In genomic region chr6:13364842-13365241, GRCh38 we compare ENCODE assay signal across 20 cellular contexts. TPM values are rescaled to one million over a fixed set of nuclear protein-coding genes. Genes with fewer than 3 reads are reported as not detected.
DNase-seq lines count a peak whose midpoint lies in the region; ATAC-seq, FAIRE-seq and TF ChIP-seq lines count a peak whose summit lies in the region.
"Had no signal": no experiment of that assay in that cellular context is flagged by ENCODE, and none has a peak within 500 bp of the region (broad histone marks: within the 10 kb centered on the region; RNA-seq: fewer than 3 reads in every experiment).

No MANE protein-coding gene starts in this region.

- TF ChIP-seq POLR2A in thyroid gland (IDR thresholded peaks at IDR 0.05): no peak

- H2AFZ ChIP-seq in neuronal stem cell (ENCODE audit: low read length): no peak overlapping the region

- no peaks in the 10 kb centered on the region for H3K9me3 Mint-ChIP-seq in stimulated activated naive CD8-positive, alpha-beta T cell treated with anti-CD3 and anti-CD28 coated beads, Interleukin-15, amount 100 ng/mL, for 72 hours
- H3K9me3 Mint-ChIP-seq: CD14-positive monocyte; CD4-positive, alpha-beta memory T cell had no signal

- H3K18ac ChIP-seq in neuronal stem cell (ENCODE audit: low read length): peak overlapping the region; percentile 35

- TF ChIP-seq CTCF in kidney (IDR thresholded peaks at IDR 0.05; ENCODE audit: borderline replicate concordance, extremely low read depth, insufficient read depth) (no peak), thyroid gland (IDR thresholded peaks at IDR 0.05) (no peak)

- peak overlapping the region; percentile 66 for H3K23ac ChIP-seq in neuronal stem cell (ENCODE audit: low read depth, low read length, poor library complexity)

- H3K9me3 ChIP-seq in kidney (ENCODE audit: control insufficient read depth in 1 of 2, low read length in 2 of 2) (no peaks in the 10 kb centered on the region), neuronal stem cell (replicated peaks in 1 of 2; ENCODE audit: control insufficient read depth in 2 of 2, insufficient read depth in 1 of 2, low read depth in 1 of 2, low read length in 2 of 2) (peaks cover 0 to 2% of the 10 kb centered on the region in 2 donors), thyroid gland (no peaks in the 10 kb centered on the region)

- no peak overlapping the region for H3K14ac ChIP-seq in neuronal stem cell (ENCODE audit: low read length)

- H3K27me3 Mint-ChIP-seq in stimulated activated naive CD8-positive, alpha-beta T cell treated with anti-CD3 and anti-CD28 coated beads, Interleukin-15, amount 100 ng/mL, for 72 hours: no peaks in the 10 kb centered on the region
- H3K27me3 Mint-ChIP-seq: CD4-positive, alpha-beta memory T cell had no signal

- peak; percentile 40 for ATAC-seq in stimulated activated naive CD8-positive, alpha-beta T cell treated with anti-CD3 and anti-CD28 coated beads, Interleukin-15, amount 100 ng/mL, for 72 hours
- ATAC-seq in stimulated activated naive CD8-positive, alpha-beta T cell treated with anti-CD3 and anti-CD28 coated beads, Interleukin-15, Interleukin-2, amounts not matched to agents 100 U/mL and 50 U/mL, for 24 hours: no peak
- ATAC-seq: HepG2 had no signal

- no peak overlapping the region for H3K4me2 ChIP-seq in neuronal stem cell (ENCODE audit: insufficient read depth, low read length, poor library complexity, severe bottlenecking)
- H3K4me2 ChIP-seq: BLaER1 had no signal

- FAIRE-seq in kidney (lab: Jason Lieb, UNC): no peak
- FAIRE-seq: GM19239, H54, HepG2, HTR-8/SVneo had no signal

- DNase-seq in stimulated activated naive CD8-positive, alpha-beta T cell treated with anti-CD3 and anti-CD28 coated beads, Interleukin-15, amount 100 ng/mL, for 72 hours: no peak
- DNase-seq in stimulated activated naive CD8-positive, alpha-beta T cell treated with anti-CD3 and anti-CD28 coated beads, Interleukin-15, Interleukin-2, amounts not matched to agents 100 U/mL and 50 U/mL, for 24 hours: no peak
- DNase-seq in kidney (peak; percentile 74), neuronal stem cell (ENCODE audit: low spot score) (no peak), nucleus accumbens (lab: John Stamatoyannopoulos, UW) (no peak), NCI-H187 treated with DMSO at 0.1 percent for 48 hours (lab: John Stamatoyannopoulos, UW) (no peak), COR-L47 (lab: John Stamatoyannopoulos, UW) (no peak), thyroid gland (no peak)
- DNase-seq: 8988T; Calu3; CD4-positive, alpha-beta memory T cell; DMS79 treated with DMSO at 0.1 percent for 48 hours; GF-D8; HCEC 1CT had no signal

- peak overlapping the region; percentile 42 for H2BK15ac ChIP-seq in neuronal stem cell (ENCODE audit: low read length)

- H2BK5ac ChIP-seq in neuronal stem cell (ENCODE audit: low read length): peak overlapping the region; percentile 46

- H3K27ac ChIP-seq in kidney (ENCODE audit: low read depth in 2 of 2, low read length in 2 of 2) (no peak overlapping the region), neuronal stem cell (replicated peaks; ENCODE audit: low read length) (no peak overlapping the region), thyroid gland (no peak overlapping the region)
- H3K27ac ChIP-seq: BLaER1 had no signal

- H3K4me3 ChIP-seq in kidney (ENCODE audit: low read length in 2 of 2) (no peak overlapping the region), neuronal stem cell (ENCODE audit: low read length in 2 of 2) (peak overlapping the region in 1 of 2 donors; percentile 51), thyroid gland (replicated peaks in 1 of 3) (no peak overlapping the region)
- H3K4me3 ChIP-seq: BLaER1 had no signal

- no CpG with 5 or more reads among the region's 34 CpGs for WGBS in neuronal stem cell (ENCODE audit: extremely low coverage in 2 of 2, insufficient read length in 2 of 2, insufficient replicate concordance in 1 of 2), 2 donors
- 96 to 98% methylated on average over 5 to 29 of the region's 34 CpGs for WGBS in thyroid gland, 2 donors

- peak overlapping the region; percentile 51 for H2BK120ac ChIP-seq in neuronal stem cell (ENCODE audit: low read depth, low read length)

- H3K9ac ChIP-seq in kidney (ENCODE audit: low read length in 2 of 2) (no peak overlapping the region), neuronal stem cell (ENCODE audit: low read depth, low read length, poor library complexity) (peak overlapping the region; percentile 31)
- H3K9ac ChIP-seq: BLaER1 had no signal

- no peaks in the 10 kb centered on the region for H3K4me1 ChIP-seq in kidney (ENCODE audit: control insufficient read depth in 1 of 2, insufficient read depth in 1 of 2, low read depth in 1 of 2, low read length in 2 of 2)
- peaks cover 8 to 13% of the 10 kb centered on the region in 2 donors for H3K4me1 ChIP-seq in neuronal stem cell (ENCODE audit: control insufficient read depth in 2 of 2, insufficient read depth in 1 of 2, low read depth in 1 of 2, low read length in 2 of 2)
- H3K4me1 ChIP-seq in thyroid gland: peaks cover 0 to 25% of the 10 kb centered on the region in 2 donors

- H3K36me3 ChIP-seq in kidney (ENCODE audit: control insufficient read depth in 1 of 2, insufficient read depth in 2 of 2, low read length in 2 of 2) (no peaks in the 10 kb centered on the region), neuronal stem cell (replicated peaks in 1 of 2; ENCODE audit: control insufficient read depth in 2 of 2, insufficient read depth in 2 of 2, low read length in 2 of 2) (no peaks in the 10 kb centered on the region), thyroid gland (no peaks in the 10 kb centered on the region)

- intact Hi-C loops in kidney (cut with DNase I) (no loop called here), thyroid gland (cut with DNase I) (no loop called here)

- peak overlapping the region; percentile 61 for H2AK5ac ChIP-seq in neuronal stem cell (ENCODE audit: low read depth, low read length)

- no peak overlapping the region for H3K27ac Mint-ChIP-seq in stimulated activated naive CD8-positive, alpha-beta T cell treated with anti-CD3 and anti-CD28 coated beads, Interleukin-15, amount 100 ng/mL, for 72 hours
- H3K27ac Mint-ChIP-seq: CD4-positive, alpha-beta memory T cell had no signal

- peaks cover 2% of the 10 kb centered on the region for H3K79me1 ChIP-seq in neuronal stem cell (ENCODE audit: low read depth, low read length)

- no peak overlapping the region for H4K91ac ChIP-seq in neuronal stem cell (ENCODE audit: low read depth, low read length, poor library complexity)

- H4K8ac ChIP-seq in neuronal stem cell (ENCODE audit: low read depth, low read length): no peak overlapping the region

- H3K4me3 Mint-ChIP-seq in stimulated activated naive CD8-positive, alpha-beta T cell treated with anti-CD3 and anti-CD28 coated beads, Interleukin-15, amount 100 ng/mL, for 72 hours: no peak overlapping the region
- H3K4me3 Mint-ChIP-seq: CD14-positive monocyte; CD4-positive, alpha-beta memory T cell had no signal

- H2BK12ac ChIP-seq in neuronal stem cell (ENCODE audit: low read length): no peak overlapping the region

- H3K4ac ChIP-seq in neuronal stem cell (ENCODE audit: low read length): no peak overlapping the region

- peaks cover 5% of the 10 kb centered on the region for H3K4me1 Mint-ChIP-seq in stimulated activated naive CD8-positive, alpha-beta T cell treated with anti-CD3 and anti-CD28 coated beads, Interleukin-15, amount 100 ng/mL, for 72 hours
- H3K4me1 Mint-ChIP-seq: CD4-positive, alpha-beta memory T cell had no signal

- H3K27me3 ChIP-seq in neuronal stem cell (ENCODE audit: control insufficient read depth in 3 of 3, insufficient read depth in 3 of 3, low read depth in 1 of 3, low read length in 3 of 3): no peaks in the 10 kb centered on the region
- H3K27me3 ChIP-seq in thyroid gland: no peaks in the 10 kb centered on the region
- H3K27me3 ChIP-seq: BLaER1 had no signal

RNA-seq across cellular contexts. Expression of gene TBC1D7, which starts 36.5 kb away (rescaled TPM):
- total RNA-seq in kidney: 12.9 TPM
- 39.4 TPM for polyA plus RNA-seq in kidney (ENCODE audit: insufficient read depth, low read depth, low replicate concordance)
- polyA plus RNA-seq in neuronal stem cell (2013, experiment 1 of 2): 35.5 TPM
- 37.0 TPM for polyA plus RNA-seq in neuronal stem cell (2013, experiment 2 of 2)
- 10 to 100 TPM in 2 of 4 donors, 1 to 10 TPM in 2; 6.9 to 10.7 (median 9.6) TPM for total RNA-seq in thyroid gland
